In genomic region chr10:123039632-123039930, GRCh38 we compare ENCODE assay signal across 23 cellular contexts.
"Had no signal": no experiment of that assay in that cellular context is flagged by ENCODE, and none has a peak within 500 bp of the region (broad histone marks: within the 10 kb centered on the region; RNA-seq: fewer than 3 reads in every experiment).

No MANE protein-coding gene starts in this region.

- H3K27ac ChIP-seq: VCaP had no signal

- H3K9me3 Mint-ChIP-seq: activated CD4-positive, alpha-beta memory T cell treated with anti-CD3 and anti-CD28 coated beads, Interleukin-2, amount 10 ng/mL, durations not matched to agents 7 days and 5 days; activated naive CD4-positive, alpha-beta T cell treated with anti-CD3 and anti-CD28 coated beads for 36 hours; activated T-helper 17 cell treated with anti-CD3 and anti-CD28 coated beads, Interleukin-2, amount 50 U/mL, for 72 hours; brain had no signal

- H3K27ac Mint-ChIP-seq: activated CD4-positive, alpha-beta memory T cell treated with anti-CD3 and anti-CD28 coated beads, Interleukin-2, amount 10 ng/mL, durations not matched to agents 7 days and 5 days; activated naive CD4-positive, alpha-beta T cell treated with anti-CD3 and anti-CD28 coated beads for 36 hours; activated naive CD8-positive, alpha-beta T cell; activated T-helper 17 cell treated with anti-CD3 and anti-CD28 coated beads, Interleukin-2, amount 50 U/mL, for 72 hours; brain had no signal

- H3K27me3 Mint-ChIP-seq: activated CD4-positive, alpha-beta memory T cell treated with anti-CD3 and anti-CD28 coated beads, Interleukin-2, amount 10 ng/mL, durations not matched to agents 7 days and 5 days; activated naive CD8-positive, alpha-beta T cell; activated T-helper 17 cell treated with anti-CD3 and anti-CD28 coated beads, Interleukin-2, amount 50 U/mL, for 72 hours; brain had no signal

- DNase-seq: activated CD4-positive, alpha-beta memory T cell treated with anti-CD3 and anti-CD28 coated beads, Interleukin-2, amount 10 ng/mL, durations not matched to agents 7 days and 5 days; activated CD4-positive, alpha-beta T cell treated with anti-CD3 and anti-CD28 coated beads, Interleukin-2, amount 50 U/mL, for 1 hour; activated CD4-positive, CD25-positive, alpha-beta regulatory T cell; activated gamma-delta T cell; activated naive CD4-positive, alpha-beta T cell treated with anti-CD3 and anti-CD28 coated beads for 36 hours; activated T-cell treated with anti-CD3 and anti-CD28 coated beads for 4 hours; activated T-cell treated with anti-CD3 and anti-CD28 coated beads, Interleukin-2, amount 50 U/mL, for 48 hours; amygdala; Karpas-422; MM.1S; NCI-H1105; NCI-H1436; NCI-H1694 treated with DMSO at 0.1 percent for 48 hours; NCI-H2029 treated with DMSO at 0.1 percent for 48 hours; NCI-H446; NCI-H524; PC-3; SHP77 treated with DMSO at 0.1 percent for 48 hours; T-helper 1 cell had no signal

- H3K4me3 Mint-ChIP-seq: activated CD4-positive, alpha-beta memory T cell treated with anti-CD3 and anti-CD28 coated beads, Interleukin-2, amount 10 ng/mL, durations not matched to agents 7 days and 5 days; activated naive CD4-positive, alpha-beta T cell treated with anti-CD3 and anti-CD28 coated beads for 36 hours; activated naive CD8-positive, alpha-beta T cell; activated T-helper 17 cell treated with anti-CD3 and anti-CD28 coated beads, Interleukin-2, amount 50 U/mL, for 72 hours; brain had no signal

- ATAC-seq: PC-3 had no signal
